In the genomic region with DNA sequence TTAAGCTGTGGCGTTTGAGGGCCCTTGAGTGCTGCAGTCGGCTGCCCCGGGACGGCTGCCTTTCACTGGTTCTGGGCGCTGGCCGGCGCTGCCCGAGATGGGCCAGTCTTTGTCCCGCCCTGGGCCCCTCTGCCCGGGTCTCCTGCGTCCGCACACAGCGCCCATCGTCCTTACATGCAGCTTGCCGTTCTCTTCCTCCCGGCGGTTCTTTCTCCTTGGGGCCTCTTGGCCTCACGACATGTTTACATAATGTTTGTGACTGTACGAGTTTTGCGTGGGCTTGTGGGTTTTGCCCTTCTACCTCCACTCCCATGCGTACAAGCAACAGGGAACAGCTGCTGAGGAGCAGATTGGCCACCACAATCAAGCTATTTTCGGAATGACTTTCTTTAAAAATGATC, we compare ENCODE assay signal across 8 cellular contexts. TPM values are rescaled to one million over a fixed set of nuclear protein-coding genes. Genes with fewer than 3 reads are reported as not detected.
A peak's percentile ranks its signal among the peaks of the same experiment; 100 is the strongest.
DNase-seq lines count a peak whose midpoint lies in the region; ATAC-seq and TF ChIP-seq lines count a peak whose summit lies in the region.

No MANE protein-coding gene starts in this region.

- no peaks in the 10 kb centered on the region for H3K9me3 Mint-ChIP-seq in activated T-cell treated with anti-CD3 and anti-CD28 coated beads, Interleukin-2, amount 50 U/mL, for 4 hours
- no peaks in the 10 kb centered on the region for H3K9me3 Mint-ChIP-seq in natural killer cell

- peaks cover 5% of the 10 kb centered on the region for H3K27me3 Mint-ChIP-seq in activated T-cell treated with anti-CD3 and anti-CD28 coated beads, Interleukin-2, amount 50 U/mL, for 4 hours (ENCODE audit: low read depth)
- H3K27me3 Mint-ChIP-seq in natural killer cell (ENCODE audit: low read depth in 2 of 2) = peaks cover 7 to 11% of the 10 kb centered on the region in 2 donors

- POLR2A ChIA-PET in HCT116 (lab: Charles Lee) = no interaction called here

- peak overlapping the region; percentile 89 for H3K4me2 ChIP-seq in HCT116 (ENCODE audit: low read length)
- peak overlapping the region; percentile 84 for H3K4me2 ChIP-seq in MM.1S (ENCODE audit: low read depth, low read length)

- H3K4me1 ChIP-seq in HCT116 (ENCODE audit: control insufficient read depth in 1 of 2, insufficient read depth in 2 of 2, low read length in 2 of 2) (peaks cover 16 to 23% of the 10 kb centered on the region in 2 experiments; a peak in 3 of 4 replicates), MM.1S (ENCODE audit: low read length) (peaks cover 16% of the 10 kb centered on the region), thoracic aorta (ENCODE audit: control insufficient read depth in 1 of 2, low read depth in 2 of 2) (peaks cover 21 to 30% of the 10 kb centered on the region in 2 donors)

- 0 out of 2 replicates have a peak, but pooled peaks cover under 1% of the 10 kb centered on the region for H3K9me2 ChIP-seq in HCT116 (ENCODE audit: insufficient read depth)
- H3K9me2 ChIP-seq in MM.1S (replicated peaks; ENCODE audit: insufficient read depth, low read length) = no peaks in the 10 kb centered on the region

- DNase-seq in NCI-H510A treated with DMSO at 0.1 percent for 48 hours (lab: John Stamatoyannopoulos, UW) (peak; percentile 14), NCI-H510A (lab: John Stamatoyannopoulos, UW) (no peak), HCT116 (ENCODE audit: low read depth, low spot score) (peak; percentile 7), MM.1S (peak; percentile 42), fibroblast of pulmonary artery (ENCODE audit: low read depth) (peak; percentile 78), natural killer cell (no peak), thoracic aorta (ENCODE audit: low spot score) (no peak)
- peak; percentile 11 for DNase-seq in activated T-cell treated with anti-CD3 and anti-CD28 coated beads, Interleukin-2, amount 50 U/mL, for 4 hours

- ATAC-seq in HCT116 (peak; percentile 39), natural killer cell (peak; percentile 26 to 36 (median 27)), thoracic aorta (ENCODE audit: insufficient number of reproducible peaks, low FRiP score, low read depth) (peak; percentile 31)
- peak; percentile 32 to 34 for ATAC-seq in activated T-cell treated with anti-CD3 and anti-CD28 coated beads, Interleukin-2, amount 50 U/mL, for 4 hours

- H3K4me3 Mint-ChIP-seq in activated T-cell treated with anti-CD3 and anti-CD28 coated beads, Interleukin-2, amount 50 U/mL, for 4 hours = peak overlapping the region; percentile 92
- H3K4me3 Mint-ChIP-seq in natural killer cell = peak overlapping the region; percentile 95

- peak overlapping the region; percentile 91 to 96 for H3K27ac Mint-ChIP-seq in natural killer cell

- no peaks in the 10 kb centered on the region for H3K36me3 Mint-ChIP-seq in activated T-cell treated with anti-CD3 and anti-CD28 coated beads, Interleukin-2, amount 50 U/mL, for 4 hours (ENCODE audit: insufficient read depth)
- no peaks in the 10 kb centered on the region for H3K36me3 Mint-ChIP-seq in natural killer cell

- H3K36me3 ChIP-seq in HCT116 (ENCODE audit: control insufficient read depth in 1 of 2, insufficient read depth in 2 of 2, low read length in 2 of 2) (no peaks in the 10 kb centered on the region), MM.1S (replicated peaks; ENCODE audit: insufficient read depth, low read length) (no peaks in the 10 kb centered on the region), thoracic aorta (no peaks in the 10 kb centered on the region)

- H3K27me3 ChIP-seq in HCT116 (ENCODE audit: insufficient read depth, low read length) (no peaks in the 10 kb centered on the region), MM.1S (replicated peaks; ENCODE audit: insufficient read depth, low read length) (no peaks in the 10 kb centered on the region), thoracic aorta (replicated peaks; ENCODE audit: insufficient read depth) (no peaks in the 10 kb centered on the region)

- intact Hi-C loops in HCT116 (cut with micrococcal nuclease) = loop anchor here (5.0 kb wide), 1 partner anchor 450 kb away; no protein-coding TSS in a partner anchor
- intact Hi-C loops in natural killer cell (cut with micrococcal nuclease) = loop anchor here (5.0 kb wide), 1 partner anchor 140 kb away; a partner anchor contains a TSS

- TF ChIP-seq POLR2A in HCT116 (IDR thresholded peaks at IDR 0.05; ENCODE audit: borderline replicate concordance, extremely low read depth, insufficient read depth, insufficient read length) = no peak

- peaks cover 22% of the 10 kb centered on the region for H3K4me1 Mint-ChIP-seq in activated T-cell treated with anti-CD3 and anti-CD28 coated beads, Interleukin-2, amount 50 U/mL, for 4 hours (ENCODE audit: low read depth)
- peaks cover 21 to 22% of the 10 kb centered on the region in 2 donors for H3K4me1 Mint-ChIP-seq in natural killer cell

- H4K20me1 ChIP-seq in HCT116 (ENCODE audit: insufficient read depth) (no peaks in the 10 kb centered on the region), MM.1S (ENCODE audit: insufficient read depth, low read length) (no peaks in the 10 kb centered on the region)

- H3K79me2 ChIP-seq in HCT116 (ENCODE audit: insufficient read depth, low read length) (peaks cover 11% of the 10 kb centered on the region; the same call in 1 of the 2 replicates), MM.1S (ENCODE audit: low read length) (peaks cover 17% of the 10 kb centered on the region; the same call in 1 of the 2 replicates)

- H3K9ac ChIP-seq in HCT116 (ENCODE audit: low read length) = peak overlapping the region; percentile 77
- peak overlapping the region; percentile 87 for H3K9ac ChIP-seq in MM.1S (ENCODE audit: low read length)

- H3F3A ChIP-seq in MM.1S (ENCODE audit: insufficient read depth, low read length) = peaks cover 25% of the 10 kb centered on the region

- CTCF ChIA-PET in HCT116 (lab: Charles Lee) = interaction anchor here (2.8 kb wide), 1 partner anchor 206 kb away, joined by 38 read pairs; no protein-coding TSS in a partner anchor

- H2AFZ ChIP-seq in HCT116 (ENCODE audit: low read depth, low read length, poor library complexity, severe bottlenecking) (peak overlapping the region; percentile 19), MM.1S (ENCODE audit: low read length) (peak overlapping the region; percentile 96)

- TF ChIP-seq CTCF in HCT116 (IDR thresholded peaks at IDR 0.05 in 2 of 3, conservative IDR thresholded peaks at IDR 0.05 in 1 of 3; ENCODE audit: borderline replicate concordance in 1 of 3, insufficient read depth in 1 of 3, low read depth in 2 of 3, low read length in 2 of 3) = no peak
- TF ChIP-seq CTCF in MM.1S (IDR thresholded peaks at IDR 0.05; ENCODE audit: low read length) = no peak
- TF ChIP-seq CTCF in fibroblast of pulmonary artery (IDR thresholded peaks at IDR 0.05; ENCODE audit: low read length, missing control alignments) = no peak
- TF ChIP-seq CTCF in natural killer cell (IDR thresholded peaks at IDR 0.05) = no peak
- TF ChIP-seq CTCF in thoracic aorta (IDR thresholded peaks at IDR 0.05) = no peak

- H3K4me3 ChIP-seq in HCT116 (replicated peaks in 1 of 2; ENCODE audit: low read depth in 1 of 2, low read length in 2 of 2) (peak overlapping the region; percentile 69 to 71), MM.1S (ENCODE audit: low read length) (peak overlapping the region; percentile 68), fibroblast of pulmonary artery (replicated peaks; ENCODE audit: low read depth, low read length) (peak overlapping the region; percentile 80), thoracic aorta (peak overlapping the region; percentile 93)

- no peak for TF ChIP-seq RAD21 in HCT116 (IDR thresholded peaks at IDR 0.05; ENCODE audit: low read depth)

- RAD21 ChIA-PET in HCT116 (lab: Charles Lee; ENCODE audit: low non-redundant PET in 1 of 2, low total read pairs in 2 of 2, uncharacterized antibody in 2 of 2, unreplicated experiment in 2 of 2) = interaction anchor here in 1 of 2 experiments (0.6 kb wide), 1 partner anchor 569 kb away, joined by 3 read pairs; no protein-coding TSS in a partner anchor

- peak overlapping the region; percentile 83 for H3K27ac ChIP-seq in HCT116 (ENCODE audit: low read depth, low read length)
- H3K27ac ChIP-seq in MM.1S (ENCODE audit: low read length) = peak overlapping the region; percentile 92
- H3K27ac ChIP-seq in thoracic aorta = peak overlapping the region; percentile 98

- BruUV-seq in HCT116 (replicated peaks; lab: Mats Ljungman, UMichigan) = no TSS peak

- H3K9me3 ChIP-seq in HCT116 (ENCODE audit: control insufficient read depth in 1 of 2, insufficient read depth in 1 of 2, low read depth in 1 of 2, low read length in 2 of 2) (no peaks in the 10 kb centered on the region), MM.1S (replicated peaks; ENCODE audit: insufficient read depth, low read length) (no peaks in the 10 kb centered on the region), thoracic aorta (no peaks in the 10 kb centered on the region)

TF ChIP-seq in HCT116, 20 proteins besides CTCF, POLR2A, EP300 and RAD21 (continues in another document):
- no peak; the same call in 1 of the 2 replicates for TF ChIP-seq SIN3A (IDR thresholded peaks at IDR 0.05; ENCODE audit: low read depth)
- TF ChIP-seq, protein P1, sequence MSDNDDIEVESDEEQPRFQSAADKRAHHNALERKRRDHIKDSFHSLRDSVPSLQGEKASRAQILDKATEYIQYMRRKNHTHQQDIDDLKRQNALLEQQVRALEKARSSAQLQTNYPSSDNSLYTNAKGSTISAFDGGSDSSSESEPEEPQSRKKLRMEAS (IDR thresholded peaks at IDR 0.05) = no peak
- TF ChIP-seq EZH2phosphoT487 (IDR thresholded peaks at IDR 0.05; ENCODE audit: borderline replicate concordance) = no peak

RNA-seq across cellular contexts. Expression of a gene that starts 0.6 kb away (rescaled TPM):
- total RNA-seq in HCT116 (2021; ENCODE audit: unreplicated experiment) = 104 TPM
- 46.6 and 53.4 TPM in 2 replicates for polyA plus RNA-seq in HCT116 (2012)
- 100 to 1,000 TPM; 145 to 166 (median 152) TPM for total RNA-seq in activated T-cell treated with anti-CD3 and anti-CD28 coated beads, Interleukin-2, amount 50 U/mL, for 4 hours
- 10 to 100 TPM; 64.9 to 98.3 (median 97.6) TPM for total RNA-seq in natural killer cell
- total RNA-seq in thoracic aorta = 100 to 1,000 TPM in 1 of 2 donors, 10 to 100 TPM in 1; 75.8 to 150 TPM

Comparison
In these comparisons a context has a peak if more than half of its experiments do, and no peak if none do; other contexts are left out.
1. DNase-seq: peak in NCI-H510A treated with DMSO at 0.1 percent for 48 hours (single experiment), HCT116 (single experiment), MM.1S (single experiment), activated T-cell treated with anti-CD3 and anti-CD28 coated beads, Interleukin-2, amount 50 U/mL, for 4 hours (single experiment) and fibroblast of pulmonary artery (single experiment); none in NCI-H510A (single experiment), natural killer cell (single experiment) and thoracic aorta (single experiment).
2. Peak in every context shown above with its lines, with median percentiles within 50 percentile points of each other: ATAC-seq, H3K27ac ChIP-seq and H3K4me3 ChIP-seq.